29 cellular contexts compared by ENCODE assay signal in the genomic region with DNA sequence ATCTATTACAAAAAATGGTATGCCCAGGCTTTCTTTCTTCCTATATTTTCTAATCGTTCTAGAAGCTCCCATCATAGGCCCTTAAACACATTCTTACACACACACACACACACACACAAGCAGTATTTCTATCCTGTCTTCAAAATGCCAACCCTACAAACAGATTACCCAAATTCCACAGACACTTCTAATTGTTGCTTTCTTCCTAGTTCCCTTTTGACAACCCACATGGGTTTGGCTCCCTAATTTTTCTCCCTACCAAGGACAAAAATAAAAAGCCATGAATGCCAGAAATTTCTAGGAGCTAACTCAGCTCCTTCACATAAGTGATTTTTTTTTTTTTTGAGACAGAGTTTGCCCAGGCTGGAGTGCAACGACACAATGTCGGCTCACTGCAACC.
"Had no signal": no experiment of that assay in that cellular context is flagged by ENCODE, and none has a peak within 500 bp of the region (broad histone marks: within the 10 kb centered on the region; RNA-seq: fewer than 3 reads in every experiment).

No MANE protein-coding gene starts in this region.

- H3K36me3 Mint-ChIP-seq: immature natural killer cell; naive thymus-derived CD8-positive, alpha-beta T cell; stimulated activated memory B cell treated with anti-CD40 and anti-IgM and Interleukin-4, amounts not matched to agents 10 μg/mL and 1 μg/mL and 100 μg/mL, for 72 hours had no signal

- H3K27ac ChIP-seq: left lung, lower lobe of right lung, pancreas, prostate gland, tibial nerve, upper lobe of right lung had no signal

- H3K4me3 ChIP-seq: left lung, lower lobe of right lung, pancreas, prostate gland, tibial nerve, upper lobe of right lung had no signal

- ATAC-seq: left colon; left lung; lower lobe of right lung; naive thymus-derived CD8-positive, alpha-beta T cell; pancreas; right cardiac atrium; sciatic nerve; stimulated activated memory B cell treated with anti-CD40 and anti-IgM and Interleukin-4, amounts not matched to agents 10 μg/mL and 1 μg/mL and 100 μg/mL, for 72 hours; stimulated activated naive CD8-positive, alpha-beta T cell treated with anti-CD3 and anti-CD28 coated beads, Interleukin-15, amount 100 ng/mL, for 72 hours; upper lobe of right lung had no signal

- H3K4me3 Mint-ChIP-seq: immature natural killer cell; naive thymus-derived CD8-positive, alpha-beta T cell; nephron; neural crest cell; stimulated activated memory B cell treated with anti-CD40 and anti-IgM and Interleukin-4, amounts not matched to agents 10 μg/mL and 1 μg/mL and 100 μg/mL, for 72 hours; stimulated activated naive CD8-positive, alpha-beta T cell treated with anti-CD3 and anti-CD28 coated beads, Interleukin-15, amount 100 ng/mL, for 72 hours had no signal

- H3K27ac Mint-ChIP-seq: immature natural killer cell; naive thymus-derived CD8-positive, alpha-beta T cell; nephron; stimulated activated memory B cell treated with anti-CD40 and anti-IgM and Interleukin-4, amounts not matched to agents 10 μg/mL and 1 μg/mL and 100 μg/mL, for 72 hours; stimulated activated naive CD8-positive, alpha-beta T cell treated with anti-CD3 and anti-CD28 coated beads, Interleukin-15, amount 100 ng/mL, for 72 hours had no signal

- H3K9me3 Mint-ChIP-seq: immature natural killer cell; nephron; neural crest cell; stimulated activated memory B cell treated with anti-CD40 and anti-IgM and Interleukin-4, amounts not matched to agents 10 μg/mL and 1 μg/mL and 100 μg/mL, for 72 hours; stimulated activated naive CD8-positive, alpha-beta T cell treated with anti-CD3 and anti-CD28 coated beads, Interleukin-15, amount 100 ng/mL, for 72 hours had no signal

- H3K27me3 Mint-ChIP-seq: stimulated activated memory B cell treated with anti-CD40 and anti-IgM and Interleukin-4, amounts not matched to agents 10 μg/mL and 1 μg/mL and 100 μg/mL, for 72 hours had no signal

- H3K36me3 ChIP-seq: left lung, lower lobe of right lung, pancreas, prostate gland, tibial nerve, upper lobe of right lung had no signal

- H3K9me3 ChIP-seq: left lung, lower lobe of right lung, pancreas, prostate gland, tibial nerve, upper lobe of right lung had no signal

- DNase-seq: hypothalamus; immature natural killer cell; kidney; left colon; left lung; lower lobe of right lung; mammary epithelial cell; mesenchymal stem cell; naive thymus-derived CD8-positive, alpha-beta T cell; nucleus accumbens; pancreas; posterior cingulate gyrus; retina; right cardiac atrium; small intestine; stimulated activated CD4-positive, alpha-beta T cell treated with anti-CD3 and anti-CD28 coated beads, Interleukin-1b, Interleukin-23, amount 100 ng/mL, for 48 hours; stimulated activated CD4-positive, alpha-beta T cell treated with anti-CD3 and anti-CD28 coated beads, Interleukin-2, amount 100 ng/mL, for 48 hours; stimulated activated CD4-positive, alpha-beta T cell treated with anti-CD3 and anti-CD28 coated beads, Interleukin-4, amount 100 ng/mL, for 4 hours; stimulated activated CD8-positive, alpha-beta memory T cell treated with anti-CD3 and anti-CD28 coated beads, Interleukin-4, amount 100 ng/mL, for 48 hours; stimulated activated naive CD4-positive, alpha-beta T cell treated with Interleukin-2 at 50 U/mL for 16 hours; stimulated activated naive CD8-positive, alpha-beta T cell treated with anti-CD3 and anti-CD28 coated beads, Interleukin-15, amount 100 ng/mL, for 72 hours; substantia nigra; upper lobe of right lung had no signal

- H3K4me1 ChIP-seq: left lung, lower lobe of right lung, pancreas, prostate gland, tibial nerve, upper lobe of right lung had no signal

- H3K4me1 Mint-ChIP-seq: immature natural killer cell; naive thymus-derived CD8-positive, alpha-beta T cell; neural crest cell; stimulated activated memory B cell treated with anti-CD40 and anti-IgM and Interleukin-4, amounts not matched to agents 10 μg/mL and 1 μg/mL and 100 μg/mL, for 72 hours; stimulated activated naive CD8-positive, alpha-beta T cell treated with anti-CD3 and anti-CD28 coated beads, Interleukin-15, amount 100 ng/mL, for 72 hours had no signal

- H3K27me3 ChIP-seq: left lung, pancreas, tibial nerve, upper lobe of right lung had no signal
